ENCODE assay signal across 15 cellular contexts in the genomic region with DNA sequence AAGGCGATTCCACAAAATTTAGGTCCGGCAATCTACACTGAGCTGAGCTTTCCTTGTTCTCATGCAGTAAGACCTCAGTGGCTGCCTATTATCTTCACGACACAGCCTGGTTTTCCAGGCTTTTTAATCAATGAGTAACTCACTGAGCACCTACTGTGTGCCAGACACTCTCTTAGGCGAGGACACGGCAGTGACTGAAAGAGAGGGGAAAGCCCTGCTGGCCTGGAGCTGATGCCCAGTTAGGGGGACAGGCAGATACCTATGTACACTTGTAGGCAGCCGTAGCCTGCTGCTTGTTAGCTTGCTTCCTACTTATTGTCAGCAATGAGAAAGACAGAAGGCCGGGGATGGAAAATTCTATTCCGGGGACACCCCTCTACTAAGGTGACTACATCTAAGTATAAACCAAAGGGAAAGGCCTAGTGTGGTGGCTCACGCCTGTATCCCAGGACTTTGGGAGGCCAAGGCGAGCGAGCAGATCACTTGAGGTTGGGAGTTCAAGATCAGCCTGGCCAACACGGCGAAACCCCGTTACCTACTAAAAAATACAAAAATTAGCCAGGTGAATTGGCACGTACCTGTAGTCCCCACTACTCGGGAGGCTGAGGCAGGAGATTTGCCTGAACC. TPM values are rescaled to one million over a fixed set of nuclear protein-coding genes. Genes with fewer than 3 reads are reported as not detected.
DNase-seq lines count a peak whose midpoint lies in the region; ATAC-seq, FAIRE-seq and TF ChIP-seq lines count a peak whose summit lies in the region.
"Had no signal": no experiment of that assay in that cellular context is flagged by ENCODE, and none has a peak within 500 bp of the region (broad histone marks: within the 10 kb centered on the region; RNA-seq: fewer than 3 reads in every experiment).

No MANE protein-coding gene starts in this region.

- H3K36me3 Mint-ChIP-seq in T-cell = peaks cover 54% of the 10 kb centered on the region

- no peak for FAIRE-seq in GM12891 (lab: Jason Lieb, UNC)

- peak overlapping the region in 2 of 3 donors; percentile 87 to 97 for H3K4me3 Mint-ChIP-seq in T-cell

- WGBS in esophagus squamous epithelium, 2 donors = 84 to 94% methylated on average over 7 to 14 of the region's 16 CpGs

- no peak overlapping the region for H3K4me3 ChIP-seq in esophagus squamous epithelium
- H3K4me3 ChIP-seq in rectal smooth muscle tissue (ENCODE audit: low read length) = no peak overlapping the region
- H3K4me3 ChIP-seq: testis had no signal

- H3K9ac ChIP-seq in rectal smooth muscle tissue (ENCODE audit: low read length) = no peak overlapping the region

- intact Hi-C loops in esophagus squamous epithelium (cut with DNase I) = no loop called here

- H3K4me1 Mint-ChIP-seq in T-cell = peaks cover 86 to 91% (median 91%) of the 10 kb centered on the region in 3 donors

- POLR2A ChIA-PET in T-cell (lab: Charles Lee) = no interaction called here

- CTCF ChIA-PET in T-cell (lab: Charles Lee) = interaction anchor here in 1 of 2 donors (1.3 kb wide), 1 partner anchor 9 kb away, joined by 4 read pairs; no protein-coding TSS in a partner anchor

- ATAC-seq in T-cell (replicated peaks in 1 of 4) (no peak), GM19455 (IDR thresholded peaks at IDR 0.05; ENCODE audit: unreplicated experiment) (no peak), GM21528 (IDR thresholded peaks at IDR 0.05; ENCODE audit: low FRiP score, unreplicated experiment) (no peak), GM18519 (IDR thresholded peaks at IDR 0.05; ENCODE audit: low FRiP score, unreplicated experiment) (no peak)

- H3K36me3 ChIP-seq in esophagus squamous epithelium = peaks cover 16 to 76% (median 34%) of the 10 kb centered on the region in 3 donors
- peaks cover 49% of the 10 kb centered on the region for H3K36me3 ChIP-seq in rectal smooth muscle tissue (ENCODE audit: control insufficient read depth, insufficient read depth, low read length)

- peak overlapping the region in 3 of 4 donors; percentile 17 to 98 (median 98) for H3K27ac ChIP-seq in esophagus squamous epithelium
- H3K27ac ChIP-seq in rectal smooth muscle tissue (ENCODE audit: low read depth, low read length) = peak overlapping the region; percentile 30
- H3K27ac ChIP-seq: testis, VCaP had no signal

- H3K27me3 ChIP-seq in esophagus squamous epithelium (no peaks in the 10 kb centered on the region), rectal smooth muscle tissue (ENCODE audit: control insufficient read depth, insufficient read depth, low read length) (no peaks in the 10 kb centered on the region)
- H3K27me3 ChIP-seq: testis had no signal

- H3K27me3 Mint-ChIP-seq in T-cell = no peaks in the 10 kb centered on the region

- peak overlapping the region; percentile 41 to 65 for H3K27ac Mint-ChIP-seq in T-cell

- H3K9me3 Mint-ChIP-seq in T-cell = no peaks in the 10 kb centered on the region

- DNase-seq in GM12891 (ENCODE audit: insufficient read length, low spot score) (no peak), T-cell (no peak), esophagus squamous epithelium (lab: John Stamatoyannopoulos, UW) (no peak), putamen (ENCODE audit: low spot score) (no peak)
- DNase-seq: Calu3; central memory CD4-positive, alpha-beta T cell; Karpas-422; NCI-H1930; NCI-H82; testis had no signal

- peaks cover 63 to 91% (median 69%) of the 10 kb centered on the region in 3 donors for H3K4me1 ChIP-seq in esophagus squamous epithelium
- H3K4me1 ChIP-seq in rectal smooth muscle tissue (ENCODE audit: control insufficient read depth, insufficient read depth, low read length) = peaks cover 78% of the 10 kb centered on the region

- TF ChIP-seq CTCF in esophagus squamous epithelium (IDR thresholded peaks at IDR 0.05) = no peak

- TF ChIP-seq POLR2A in GM12891 (IDR thresholded peaks at IDR 0.05; ENCODE audit: low read depth, low read length) (0 out of 2 replicates have a peak, but pooled peaks have one; percentile 1), esophagus squamous epithelium (IDR thresholded peaks at IDR 0.05) (no peak)

- no peaks in the 10 kb centered on the region for H3K9me3 ChIP-seq in esophagus squamous epithelium
- H3K9me3 ChIP-seq: testis had no signal

TF ChIP-seq in GM12891, 5 proteins besides CTCF, POLR2A, EP300 and RAD21:
- TF ChIP-seq POU2F2 (IDR thresholded peaks at IDR 0.05; ENCODE audit: low read depth, low read length) (no peak), POLR2AphosphoS5 (IDR thresholded peaks at IDR 0.05; ENCODE audit: low read depth, low read length) (no peak), SPI1 (IDR thresholded peaks at IDR 0.05; ENCODE audit: low read depth, low read length) (no peak), TAF1 (IDR thresholded peaks at IDR 0.05; ENCODE audit: low read depth, low read length) (no peak), PAX5 (IDR thresholded peaks at IDR 0.05; ENCODE audit: insufficient read depth, low read length, severe bottlenecking) (no peak)

RNA-seq across cellular contexts. Expression of gene WDR1, which starts 3.8 kb away (rescaled TPM):
- polyA plus RNA-seq in GM12891 (2012; ENCODE audit: low read depth, missing spikeins) = 199 TPM
- 100 to 1,000 TPM; 268 to 308 (median 304) TPM for total RNA-seq in T-cell
- 100 to 1,000 TPM; 131 to 203 (median 171) TPM for total RNA-seq in esophagus squamous epithelium
